ENCODE assay signal across 6 cellular contexts in the genomic region with DNA sequence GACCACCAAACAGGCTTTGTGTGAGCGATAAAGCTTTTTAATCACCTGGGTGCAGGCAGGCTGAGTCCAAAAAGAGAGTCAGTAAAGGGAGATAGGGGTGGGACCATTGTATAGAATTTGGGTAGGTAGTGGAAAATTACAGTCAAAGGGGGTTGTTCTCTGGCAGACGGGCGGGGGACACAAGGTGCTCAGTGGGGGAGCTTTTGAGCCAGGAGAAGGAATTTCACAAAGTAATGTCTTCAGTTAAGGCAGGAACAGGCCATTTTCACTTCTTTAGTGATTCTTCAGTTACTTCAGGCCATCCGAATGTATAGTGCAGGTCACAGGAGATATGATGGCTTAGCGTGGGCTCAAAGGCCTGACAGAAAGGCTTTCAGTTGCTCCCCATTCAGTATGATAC. TPM values are rescaled to one million over a fixed set of nuclear protein-coding genes. Genes with fewer than 3 reads are reported as not detected.
"Had no signal": no experiment of that assay in that cellular context is flagged by ENCODE, and none has a peak within 500 bp of the region (broad histone marks: within the 10 kb centered on the region; RNA-seq: fewer than 3 reads in every experiment).

No MANE protein-coding gene starts in this region.

RNA-seq across cellular contexts. Expression of gene OR5H6, which starts 8.0 kb away (rescaled TPM):
- total RNA-seq: M059J, PC-3, Peyer's patch, Right ventricle myocardium superior, SJSA1 had no signal
- polyA plus RNA-seq: SK-N-SH had no signal

RNA-seq across cellular contexts. Expression of gene OR5H2, which starts 26.3 kb away (rescaled TPM):
- total RNA-seq: M059J, PC-3, Peyer's patch, Right ventricle myocardium superior, SJSA1 had no signal
- polyA plus RNA-seq: SK-N-SH had no signal
